In genomic region chr3:130043694-130044093, GRCh38 we compare ENCODE assay signal across 11 cellular contexts. TPM values are rescaled to one million over a fixed set of nuclear protein-coding genes. Genes with fewer than 3 reads are reported as not detected.
"Had no signal": no experiment of that assay in that cellular context is flagged by ENCODE, and none has a peak within 500 bp of the region (broad histone marks: within the 10 kb centered on the region; RNA-seq: fewer than 3 reads in every experiment).

No MANE protein-coding gene starts in this region.

RNA-seq across cellular contexts. Expression of gene ALG1L2, which starts 37.9 kb away (rescaled TPM):
- total RNA-seq: omental fat pad, prostate gland, pulmonary artery endothelial cell, right atrium auricular region, smooth muscle cell, suprapubic skin, testis, transverse colon had no signal
- polyA plus RNA-seq: pancreas, spleen, urinary bladder had no signal
